In genomic region chr2:112121682-112122254, GRCh38 we compare ENCODE assay signal across 8 cellular contexts. TPM values are rescaled to one million over a fixed set of nuclear protein-coding genes. Genes with fewer than 3 reads are reported as not detected.
A peak's percentile ranks its signal among the peaks of the same experiment; 100 is the strongest.
DNase-seq lines count a peak whose midpoint lies in the region; ATAC-seq and TF ChIP-seq lines count a peak whose summit lies in the region.

No MANE protein-coding gene starts in this region.

- TF ChIP-seq CTCF in astrocyte of the cerebellum (IDR thresholded peaks at IDR 0.05; ENCODE audit: low read depth, low read length, missing control alignments) (peak; percentile 47), thyroid gland (IDR thresholded peaks at IDR 0.05) (peak; percentile 20 to 75 (median 67))

- TF ChIP-seq POLR2A in thyroid gland (IDR thresholded peaks at IDR 0.05), result no peak

- H3K4me1 ChIP-seq in CD4-positive, CD25-positive, alpha-beta regulatory T cell (ENCODE audit: control insufficient read depth, insufficient read depth, low read length, poor library complexity, severe bottlenecking), result no peaks in the 10 kb centered on the region
- no peaks in the 10 kb centered on the region for H3K4me1 ChIP-seq in GM23248 (ENCODE audit: insufficient read depth)
- no peaks in the 10 kb centered on the region for H3K4me1 ChIP-seq in thyroid gland

- in situ Hi-C loops in GM23248 (cut with MboI) (no loop called here), astrocyte of the cerebellum (cut with HindIII; ENCODE audit: low sequenced_read_pairs) (no loop called here)

- no peak overlapping the region for H3K27ac ChIP-seq in CD4-positive, CD25-positive, alpha-beta regulatory T cell (ENCODE audit: insufficient read depth, low read length, poor library complexity, severe bottlenecking)
- H3K27ac ChIP-seq in GM23248, result no peak overlapping the region
- no peak overlapping the region for H3K27ac ChIP-seq in thyroid gland

- no peak overlapping the region for H3K4me2 ChIP-seq in GM23248 (ENCODE audit: unreplicated experiment)

- peaks cover 0 to 11% (median 3%) of the 10 kb centered on the region in 4 donors for H3K4me1 Mint-ChIP-seq in CD4-positive, CD25-positive, alpha-beta regulatory T cell

- H3K9ac ChIP-seq in GM23248, result no peak overlapping the region

- no peaks in the 10 kb centered on the region for H3K79me2 ChIP-seq in GM23248 (ENCODE audit: insufficient read depth)

- no peaks in the 10 kb centered on the region for H3K9me3 Mint-ChIP-seq in CD4-positive, CD25-positive, alpha-beta regulatory T cell

- no peaks in the 10 kb centered on the region for H3K27me3 Mint-ChIP-seq in CD4-positive, CD25-positive, alpha-beta regulatory T cell

- peak; percentile 27 to 77 (median 69) for DNase-seq in CD4-positive, CD25-positive, alpha-beta regulatory T cell
- DNase-seq in GM23248 (peak; percentile 71), NOMO-1 treated with dmso at 0.1 percent for 144 hours (lab: John Stamatoyannopoulos, UW; ENCODE audit: unreplicated experiment) (peak; percentile 9), astrocyte of the cerebellum (ENCODE audit: low read depth) (peak; percentile 52), left colon (peak in 1 of 2 donors; percentile 15), thyroid gland (peak; percentile 42 to 49)

- H3K9me2 ChIP-seq in GM23248 (ENCODE audit: insufficient read depth), result no peaks in the 10 kb centered on the region

- no peak overlapping the region for H3K4me3 Mint-ChIP-seq in CD4-positive, CD25-positive, alpha-beta regulatory T cell

- H3K36me3 Mint-ChIP-seq in CD4-positive, CD25-positive, alpha-beta regulatory T cell, result peaks cover 21% of the 10 kb centered on the region

- H3K36me3 ChIP-seq in CD4-positive, CD25-positive, alpha-beta regulatory T cell (ENCODE audit: control insufficient read depth, insufficient read depth, low read length), result peaks cover 10% of the 10 kb centered on the region
- H3K36me3 ChIP-seq in GM23248 (ENCODE audit: low read depth) (peaks cover 22% of the 10 kb centered on the region), thyroid gland (peaks cover 5 to 11% of the 10 kb centered on the region in 2 donors)

- ATAC-seq in CD4-positive, CD25-positive, alpha-beta regulatory T cell (ENCODE audit: low read depth in 2 of 2), result no peak
- ATAC-seq in left colon, result peak; percentile 34
- ATAC-seq in HG03280 (IDR thresholded peaks at IDR 0.05; ENCODE audit: unreplicated experiment), result no peak
- ATAC-seq in GM19467 (IDR thresholded peaks at IDR 0.05; ENCODE audit: unreplicated experiment), result no peak

- H4K20me1 ChIP-seq in GM23248 (ENCODE audit: insufficient read depth), result no peaks in the 10 kb centered on the region

- no peak overlapping the region for H3K4me3 ChIP-seq in CD4-positive, CD25-positive, alpha-beta regulatory T cell (ENCODE audit: low read depth, low read length)
- H3K4me3 ChIP-seq in GM23248 (no peak overlapping the region), astrocyte of the cerebellum (ENCODE audit: low read depth, low read length) (no peak overlapping the region), thyroid gland (replicated peaks in 1 of 3) (no peak overlapping the region)

- intact Hi-C loops in left colon (cut with DNase I, micrococcal nuclease), result no loop called here
- intact Hi-C loops in thyroid gland (cut with DNase I), result loop anchor here (5.0 kb wide), 1 partner anchor 136 kb away; the partner anchor contains the start of gene ZC3H8

- H2AFZ ChIP-seq in GM23248, result no peak overlapping the region

- H3K27me3 ChIP-seq in CD4-positive, CD25-positive, alpha-beta regulatory T cell (ENCODE audit: control insufficient read depth, insufficient read depth, low read length), result no peaks in the 10 kb centered on the region
- no peaks in the 10 kb centered on the region for H3K27me3 ChIP-seq in GM23248 (replicated peaks; ENCODE audit: insufficient read depth)
- no peaks in the 10 kb centered on the region for H3K27me3 ChIP-seq in thyroid gland

- H3K27ac Mint-ChIP-seq in CD4-positive, CD25-positive, alpha-beta regulatory T cell, result no peak overlapping the region

- H3F3A ChIP-seq in GM23248 (ENCODE audit: insufficient read depth), result peaks cover 7% of the 10 kb centered on the region; the same call in 1 of the 2 replicates

- H3K9me3 ChIP-seq in CD4-positive, CD25-positive, alpha-beta regulatory T cell (ENCODE audit: control insufficient read depth in 2 of 2, low read length in 2 of 2), result no peaks in the 10 kb centered on the region
- H3K9me3 ChIP-seq in GM23248 (ENCODE audit: low read depth), result no peaks in the 10 kb centered on the region
- H3K9me3 ChIP-seq in thyroid gland, result no peaks in the 10 kb centered on the region

RNA-seq across cellular contexts. Expression of gene FBLN7, which starts 16.4 kb away (rescaled TPM):
- 19.3 TPM for total RNA-seq in CD4-positive, CD25-positive, alpha-beta regulatory T cell
- polyA plus RNA-seq in CD4-positive, CD25-positive, alpha-beta regulatory T cell, result 10 to 100 TPM; 29.9 to 40.2 (median 36.5) TPM
- 0.11 and 0.13 TPM in 2 replicates for total RNA-seq in GM23248 (2014; rRNA removed; shearing (Covaris generic))
- 1.6 and 1.8 TPM in 2 replicates for polyA plus RNA-seq in GM23248 (2016; fragmentation: Nextera tagmentation; extraction: Ambion mirVana)
- 1 to 10 TPM in 1 of 2 donors, under 1 TPM in 1; 0.70 to 1.5 TPM for total RNA-seq in left colon
- total RNA-seq in thyroid gland, result 10 to 100 TPM; 10.3 to 33.6 (median 16.4) TPM
